ENCODE assay signal across 1 cellular context in genomic region chr9:130715270-130716077, GRCh38.
TF ChIP-seq lines count a peak whose summit lies in the region.

No MANE protein-coding gene starts in this region.

TF ChIP-seq in HepG2, 621 proteins besides CTCF, POLR2A, EP300 and RAD21:
- TF ChIP-seq, protein P1, sequence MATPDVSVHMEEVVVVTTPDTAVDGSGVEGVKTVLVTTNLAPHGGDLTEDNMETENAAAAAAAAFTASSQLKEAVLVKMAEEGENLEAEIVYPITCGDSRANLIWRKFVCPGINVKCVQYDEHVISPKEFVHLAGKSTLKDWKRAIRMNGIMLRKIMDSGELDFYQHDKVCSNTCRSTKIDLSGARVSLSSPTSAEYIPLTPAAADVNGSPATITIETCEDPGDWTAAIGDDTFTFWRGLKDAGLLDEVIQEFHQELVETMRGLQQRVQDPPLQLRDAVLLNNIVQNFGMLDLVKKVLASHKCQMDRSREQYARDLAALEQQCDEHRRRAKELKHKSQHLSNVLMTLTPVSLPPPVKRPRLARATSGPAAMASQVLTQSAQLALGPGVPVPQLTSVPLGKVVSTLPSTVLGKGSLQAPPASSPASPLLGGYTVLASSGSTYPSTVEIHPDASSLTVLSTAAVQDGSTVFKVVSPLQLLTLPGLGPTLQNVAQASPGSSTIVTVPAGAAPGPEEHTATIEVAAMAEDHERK (CRISPR knock-in tag; IDR thresholded peaks at IDR 0.05; ENCODE audit: low read depth) = no peak
- 0 out of 2 replicates have a peak, but pooled peaks have one; percentile 14 for TF ChIP-seq SAP130 (CRISPR knock-in tag; IDR thresholded peaks at IDR 0.05; ENCODE audit: low read depth)
TF ChIP-seq in HepG2: peak in this region for 1.
